32 cellular contexts compared by ENCODE assay signal in the genomic region with DNA sequence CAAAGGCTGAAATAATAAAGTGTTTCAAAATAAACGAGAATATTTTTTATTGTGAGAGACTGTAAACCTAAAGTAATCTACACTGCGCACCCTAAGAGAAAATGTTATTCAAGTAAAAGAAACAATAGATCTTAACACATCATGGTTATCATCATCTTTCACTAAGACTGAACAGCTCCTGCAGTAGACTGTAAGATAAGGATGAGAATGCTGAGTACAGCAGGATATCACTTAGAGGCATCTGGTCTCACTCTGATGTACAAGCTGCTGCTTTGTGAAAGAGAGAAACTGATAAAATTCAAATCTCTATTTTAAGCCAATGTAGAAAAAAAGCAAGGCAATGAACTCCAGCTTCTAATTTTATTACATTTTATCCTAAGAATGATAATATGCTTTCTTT.
"Had no signal": no experiment of that assay in that cellular context is flagged by ENCODE, and none has a peak within 500 bp of the region (broad histone marks: within the 10 kb centered on the region; RNA-seq: fewer than 3 reads in every experiment).

No MANE protein-coding gene starts in this region.

- H3K27me3 Mint-ChIP-seq: dendritic cell treated with granulocyte-macrophage colony-stimulating factor and Interleukin-4, amounts not matched to agents 40 ng/mL and 50 ng/mL, for 4 days had no signal

- DNase-seq: activated B cell treated with CpG ODN at 0.5 μM for 24 hours; activated CD4-positive, alpha-beta T cell treated with anti-CD3 and anti-CD28 coated beads for 48 hours; activated CD4-positive, alpha-beta T cell treated with anti-CD3 and anti-CD28 coated beads, Interleukin-2, amount 50 U/mL, for 1 hour; activated CD4-positive, alpha-beta T cell treated with anti-CD3 and anti-CD28 coated beads, Interleukin-2, amount 50 U/mL, for 48 hours; activated CD8-positive, alpha-beta memory T cell treated with anti-CD3 and anti-CD28 coated beads for 24 hours; activated CD8-positive, alpha-beta T cell treated with anti-CD3 and anti-CD28 coated beads for 36 hours; activated effector memory CD4-positive, alpha-beta T cell treated with Interleukin-2 at 50 U/mL for 16 hours; activated gamma-delta T cell treated with Interleukin-2 at 50 U/mL for 16 hours; activated naive CD4-positive, alpha-beta T cell treated with anti-CD3 and anti-CD28 coated beads, Interleukin-2, amount 50 U/mL, for 16 hours; activated naive CD4-positive, alpha-beta T cell treated with Interleukin-2 at 50 U/mL for 16 hours; activated T-cell treated with anti-CD3 and anti-CD28 coated beads, Interleukin-2, amount 50 U/mL, for 4 hours; amygdala; aorta; body of pancreas; caudate nucleus; colonic mucosa; effector CD4-positive, alpha-beta T cell; effector memory CD8-positive, alpha-beta T cell; esophagus squamous epithelium; foreskin melanocyte; heart right ventricle; T-cell; T1000; WERI-Rb-1 had no signal

- H3K36me3 Mint-ChIP-seq: activated naive CD8-positive, alpha-beta T cell; T-cell had no signal

- H3K27ac ChIP-seq: body of pancreas, colonic mucosa, esophagus squamous epithelium, gastroesophageal sphincter, heart right ventricle, WERI-Rb-1 had no signal

- H3K9me3 ChIP-seq: body of pancreas, colonic mucosa, esophagus squamous epithelium, gastroesophageal sphincter had no signal

- H3K27ac Mint-ChIP-seq: activated B cell treated with CpG ODN at 0.5 μM for 24 hours; activated CD8-positive, alpha-beta T cell treated with anti-CD3 and anti-CD28 coated beads for 36 hours; activated naive CD8-positive, alpha-beta T cell; activated T-helper 17 cell treated with anti-CD3 and anti-CD28 coated beads, Interleukin-2, amount 50 U/mL, for 72 hours; dendritic cell treated with granulocyte-macrophage colony-stimulating factor and Interleukin-4, amounts not matched to agents 40 ng/mL and 50 ng/mL, for 4 days; effector memory CD8-positive, alpha-beta T cell; T-cell; T-helper 1 cell treated with Interleukin-12 subunit alpha and Interleukin-12 subunit beta and Interleukin-4 antibody, amounts not matched to agents 30 μg/mL and 1 μg/mL, for 36 hours; T-helper 2 cell treated with Interferon-gamma antibody and Interleukin-4, amounts not matched to agents 5 μg/mL and 100 μg/mL, for 36 hours had no signal

- H3K4me3 ChIP-seq: body of pancreas, colonic mucosa, esophagus squamous epithelium, gastroesophageal sphincter, heart right ventricle, hepatocyte had no signal

- ATAC-seq: activated CD4-positive, CD25-positive, alpha-beta regulatory T cell treated with anti-CD3 and anti-CD28 coated beads, Interleukin-2, amount 50 U/mL, for 24 hours; activated CD8-positive, alpha-beta T cell treated with anti-CD3 and anti-CD28 coated beads for 36 hours; activated T-cell treated with anti-CD3 and anti-CD28 coated beads, Interleukin-2, amount 50 U/mL, for 4 hours; activated T-helper 17 cell treated with anti-CD3 and anti-CD28 coated beads, Interleukin-2, amount 50 U/mL, for 72 hours; body of pancreas; effector memory CD8-positive, alpha-beta T cell; gastroesophageal sphincter; heart right ventricle; T-cell had no signal

- H3K4me1 Mint-ChIP-seq: activated B cell treated with CpG ODN at 0.5 μM for 24 hours; activated T-helper 17 cell treated with anti-CD3 and anti-CD28 coated beads, Interleukin-2, amount 50 U/mL, for 72 hours; T-cell had no signal

- H3K4me3 Mint-ChIP-seq: activated B cell treated with CpG ODN at 0.5 μM for 24 hours; activated CD8-positive, alpha-beta T cell treated with anti-CD3 and anti-CD28 coated beads for 36 hours; activated naive CD8-positive, alpha-beta T cell; activated T-cell treated with anti-CD3 and anti-CD28 coated beads, Interleukin-2, amount 50 U/mL, for 4 hours; activated T-helper 17 cell treated with anti-CD3 and anti-CD28 coated beads, Interleukin-2, amount 50 U/mL, for 72 hours; dendritic cell treated with granulocyte-macrophage colony-stimulating factor and Interleukin-4, amounts not matched to agents 40 ng/mL and 50 ng/mL, for 4 days; effector memory CD8-positive, alpha-beta T cell; T-cell; T-helper 1 cell treated with Interleukin-12 subunit alpha and Interleukin-12 subunit beta and Interleukin-4 antibody, amounts not matched to agents 30 μg/mL and 1 μg/mL, for 36 hours; T-helper 2 cell treated with Interferon-gamma antibody and Interleukin-4, amounts not matched to agents 5 μg/mL and 100 μg/mL, for 36 hours had no signal
